23 cellular contexts compared by ENCODE assay signal in the genomic region with DNA sequence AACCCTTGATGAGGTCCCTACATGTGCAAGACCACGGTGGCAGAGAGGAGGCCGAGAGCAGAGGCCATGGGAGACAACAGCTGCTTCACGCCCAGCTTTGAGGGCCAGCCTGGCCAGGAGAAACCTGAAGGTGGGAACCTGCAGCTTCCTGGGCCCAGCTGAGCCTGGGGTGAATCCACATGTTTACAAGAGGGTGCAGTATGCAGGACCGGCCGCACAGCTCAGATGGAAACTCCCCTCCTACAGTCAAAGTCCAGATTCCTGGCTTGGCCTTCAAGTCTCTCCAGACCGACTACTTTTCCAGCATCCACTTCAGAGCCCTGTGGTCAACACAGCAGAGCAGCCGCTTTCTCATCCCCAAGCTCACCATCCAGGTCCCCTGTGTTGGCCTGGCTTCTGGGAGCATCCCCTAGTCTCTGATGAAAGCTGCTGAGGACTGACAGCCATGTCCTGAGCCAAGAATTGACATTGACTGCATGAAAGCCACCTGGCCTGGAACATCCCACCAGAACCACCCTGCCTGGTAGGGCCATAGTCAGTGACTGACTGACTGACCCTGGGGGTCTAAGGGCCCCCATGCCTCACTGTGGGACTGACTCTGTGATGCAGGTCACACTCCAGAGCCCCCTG.
"Had no signal": no experiment of that assay in that cellular context is flagged by ENCODE, and none has a peak within 500 bp of the region (broad histone marks: within the 10 kb centered on the region; RNA-seq: fewer than 3 reads in every experiment).

No MANE protein-coding gene starts in this region.

- H3K9me3 ChIP-seq: ascending aorta, heart left ventricle, right atrium auricular region, spleen had no signal

- DNase-seq: activated CD4-positive, alpha-beta memory T cell treated with anti-CD3 and anti-CD28 coated beads, Interleukin-2, amount 10 ng/mL, durations not matched to agents 7 days and 5 days; activated CD4-positive, alpha-beta T cell treated with anti-CD3 and anti-CD28 coated beads, Interleukin-2, amount 10 ng/mL, durations not matched to agents 7 days and 5 days; activated CD4-positive, CD25-positive, alpha-beta regulatory T cell treated with anti-CD3 and anti-CD28 coated beads, Interleukin-2, amount 50 U/mL, for 72 hours; activated CD8-positive, alpha-beta memory T cell treated with anti-CD3 and anti-CD28 coated beads, Interleukin-2, amount 50 U/mL, for 48 hours; activated gamma-delta T cell; activated naive CD4-positive, alpha-beta T cell treated with anti-CD3 and anti-CD28 coated beads, Interleukin-2, amount 10 ng/mL, durations not matched to agents 7 days and 5 days; activated naive CD8-positive, alpha-beta T cell treated with anti-CD3 and anti-CD28 coated beads, Interleukin-2, amount 10 ng/mL, durations not matched to agents 7 days and 5 days; activated T-cell treated with anti-CD3 and anti-CD28 coated beads, Interleukin-2, amount 50 U/mL, for 24 hours; foreskin keratinocyte; heart left ventricle; left ventricle myocardium superior; naive B cell; nephron progenitor cell; nucleus accumbens; spleen; stimulated activated naive CD4-positive, alpha-beta T cell treated with Interleukin-2 at 50 U/mL for 16 hours; T-helper 2 cell had no signal

- H3K27me3 ChIP-seq: ascending aorta, cardiac muscle cell, right atrium auricular region, tibial nerve had no signal

- ATAC-seq: esophagus mucosa, foreskin keratinocyte, heart left ventricle, left ventricle myocardium superior had no signal

- H3K9ac ChIP-seq: parathyroid adenoma had no signal

- H3K36me3 ChIP-seq: ascending aorta, cardiac muscle cell, heart left ventricle, right atrium auricular region, spleen, tibial nerve had no signal

- H3K4me3 ChIP-seq: ascending aorta, cardiac muscle cell, heart left ventricle, right atrium auricular region, spleen, tibial nerve had no signal

- H2AFZ ChIP-seq: parathyroid adenoma had no signal

- H3K27ac ChIP-seq: ascending aorta, cardiac muscle cell, foreskin keratinocyte, heart left ventricle, parathyroid adenoma, right atrium auricular region, spleen, tibial nerve had no signal

- H3K4me1 ChIP-seq: ascending aorta, foreskin keratinocyte, heart left ventricle, parathyroid adenoma, right atrium auricular region, tibial nerve had no signal
